Comparison of ENCODE assay signal across 13 cellular contexts in genomic region chr17:4509923-4510614, GRCh38. TPM values are rescaled to one million over a fixed set of nuclear protein-coding genes. Genes with fewer than 3 reads are reported as not detected.
A peak's percentile ranks its signal among the peaks of the same experiment; 100 is the strongest.
DNase-seq lines count a peak whose midpoint lies in the region; ATAC-seq and TF ChIP-seq lines count a peak whose summit lies in the region.
"Had no signal": no experiment of that assay in that cellular context is flagged by ENCODE, and none has a peak within 500 bp of the region (broad histone marks: within the 10 kb centered on the region; RNA-seq: fewer than 3 reads in every experiment).

No MANE protein-coding gene starts in this region.

- H3K4me1 Mint-ChIP-seq in activated T-helper 17 cell treated with anti-CD3 and anti-CD28 coated beads, Interleukin-2, amount 50 U/mL, for 72 hours: peaks cover 17% of the 10 kb centered on the region
- peaks cover 55% of the 10 kb centered on the region for H3K4me1 Mint-ChIP-seq in endothelial cell (ENCODE audit: unreplicated experiment)
- peaks cover 21 to 29% of the 10 kb centered on the region in 2 donors for H3K4me1 Mint-ChIP-seq in natural killer cell treated with Interleukin-12 subunit alpha and Interleukin-12 subunit beta and Interleukin-15 and Interleukin-18, amount 100 ng/mL, for 72 hours (ENCODE audit: low read depth in 2 of 2)

- intact Hi-C loops in tibial artery (cut with DNase I; ENCODE audit: low total_unique reads): no loop called here

- H3K4me3 Mint-ChIP-seq in activated T-helper 17 cell treated with anti-CD3 and anti-CD28 coated beads, Interleukin-2, amount 50 U/mL, for 72 hours: peak overlapping the region; percentile 27
- peak overlapping the region; percentile 69 for H3K4me3 Mint-ChIP-seq in endothelial cell (ENCODE audit: unreplicated experiment)
- H3K4me3 Mint-ChIP-seq in natural killer cell treated with Interleukin-12 subunit alpha and Interleukin-12 subunit beta and Interleukin-15 and Interleukin-18, amount 100 ng/mL, for 72 hours: peak overlapping the region; percentile 51
- H3K4me3 Mint-ChIP-seq: neural progenitor cell; stimulated activated naive B cell treated with anti-CD40 and anti-IgM and Interleukin-4, amounts not matched to agents 10 μg/mL and 1 μg/mL and 100 μg/mL, for 72 hours had no signal

- peak overlapping the region; percentile 74 to 75 for H3K27ac ChIP-seq in tibial artery
- H3K27ac ChIP-seq: neural progenitor cell had no signal

- no peaks in the 10 kb centered on the region for H3K9me3 ChIP-seq in tibial artery
- H3K9me3 ChIP-seq: Caco-2 had no signal

- peaks cover 0 to 74% (median 31%) of the 10 kb centered on the region in 4 donors for H3K4me1 ChIP-seq in tibial artery

- no peaks in the 10 kb centered on the region for H3K36me3 ChIP-seq in tibial artery
- H3K36me3 ChIP-seq: neural progenitor cell had no signal

- no peaks in the 10 kb centered on the region for H3K36me3 Mint-ChIP-seq in activated T-helper 17 cell treated with anti-CD3 and anti-CD28 coated beads, Interleukin-2, amount 50 U/mL, for 72 hours (ENCODE audit: low read depth)
- peaks cover 32% of the 10 kb centered on the region for H3K36me3 Mint-ChIP-seq in endothelial cell (ENCODE audit: low read depth, unreplicated experiment)
- no peaks in the 10 kb centered on the region for H3K36me3 Mint-ChIP-seq in natural killer cell treated with Interleukin-12 subunit alpha and Interleukin-12 subunit beta and Interleukin-15 and Interleukin-18, amount 100 ng/mL, for 72 hours
- H3K36me3 Mint-ChIP-seq: neural progenitor cell; stimulated activated naive B cell treated with anti-CD40 and anti-IgM and Interleukin-4, amounts not matched to agents 10 μg/mL and 1 μg/mL and 100 μg/mL, for 72 hours had no signal

- H3K27me3 Mint-ChIP-seq in activated T-helper 17 cell treated with anti-CD3 and anti-CD28 coated beads, Interleukin-2, amount 50 U/mL, for 72 hours: peaks cover under 1% of the 10 kb centered on the region
- peaks cover 22% of the 10 kb centered on the region for H3K27me3 Mint-ChIP-seq in endothelial cell (ENCODE audit: unreplicated experiment)
- H3K27me3 Mint-ChIP-seq in natural killer cell treated with Interleukin-12 subunit alpha and Interleukin-12 subunit beta and Interleukin-15 and Interleukin-18, amount 100 ng/mL, for 72 hours: peaks cover 0 to 6% of the 10 kb centered on the region in 2 donors

- TF ChIP-seq CTCF in endothelial cell (IDR thresholded peaks at IDR 0.05; ENCODE audit: unreplicated experiment) (no peak), tibial artery (IDR thresholded peaks at IDR 0.05) (no peak)

- peak overlapping the region; percentile 73 for H3K27ac Mint-ChIP-seq in activated T-helper 17 cell treated with anti-CD3 and anti-CD28 coated beads, Interleukin-2, amount 50 U/mL, for 72 hours
- H3K27ac Mint-ChIP-seq in endothelial cell (ENCODE audit: unreplicated experiment): no peak overlapping the region
- peak overlapping the region in 1 of 2 donors; percentile 25 for H3K27ac Mint-ChIP-seq in natural killer cell treated with Interleukin-12 subunit alpha and Interleukin-12 subunit beta and Interleukin-15 and Interleukin-18, amount 100 ng/mL, for 72 hours
- H3K27ac Mint-ChIP-seq: activated T-helper 2 cell treated with anti-CD3 and anti-CD28 coated beads, Interferon-gamma antibody, Interleukin-2, Interleukin-4, amounts not matched to agents 10 μg/mL and 5 μg/mL and 100 μg/mL, durations not matched to agents 14 hours and 24 hours and 36 hours; stimulated activated naive B cell treated with anti-CD40 and anti-IgM and Interleukin-4, amounts not matched to agents 10 μg/mL and 1 μg/mL and 100 μg/mL, for 72 hours had no signal

- peak; percentile 26 for ATAC-seq in activated T-helper 17 cell treated with anti-CD3 and anti-CD28 coated beads, Interleukin-2, amount 50 U/mL, for 72 hours (replicated peaks)
- ATAC-seq in natural killer cell treated with Interleukin-12 subunit alpha and Interleukin-12 subunit beta and Interleukin-15 and Interleukin-18, amount 100 ng/mL, for 72 hours: no peak
- ATAC-seq in HG03354 (IDR thresholded peaks at IDR 0.05; ENCODE audit: poor library complexity, severe bottlenecking, unreplicated experiment): no peak

- no peaks in the 10 kb centered on the region for H3K27me3 ChIP-seq in tibial artery
- H3K27me3 ChIP-seq: neural progenitor cell had no signal

- DNase-seq in endothelial cell (ENCODE audit: low spot score) (no peak), tibial artery (peak; percentile 44 to 87), A172 (ENCODE audit: low spot score) (no peak), NCI-H2029 (lab: John Stamatoyannopoulos, UW) (no peak)
- no peak for DNase-seq in natural killer cell treated with Interleukin-12 subunit alpha and Interleukin-12 subunit beta and Interleukin-15 and Interleukin-18, amount 100 ng/mL, for 72 hours (ENCODE audit: low spot score)
- DNase-seq: Caco-2; NCI-H2081; stimulated activated naive B cell treated with anti-CD40 and anti-IgM and Interleukin-4, amounts not matched to agents 10 μg/mL and 1 μg/mL and 100 μg/mL, for 72 hours had no signal

- H3K9me3 Mint-ChIP-seq in activated T-helper 17 cell treated with anti-CD3 and anti-CD28 coated beads, Interleukin-2, amount 50 U/mL, for 72 hours: no peaks in the 10 kb centered on the region
- no peaks in the 10 kb centered on the region for H3K9me3 Mint-ChIP-seq in endothelial cell (ENCODE audit: unreplicated experiment)
- H3K9me3 Mint-ChIP-seq in natural killer cell treated with Interleukin-12 subunit alpha and Interleukin-12 subunit beta and Interleukin-15 and Interleukin-18, amount 100 ng/mL, for 72 hours: no peaks in the 10 kb centered on the region
- H3K9me3 Mint-ChIP-seq: activated T-helper 2 cell treated with anti-CD3 and anti-CD28 coated beads, Interferon-gamma antibody, Interleukin-2, Interleukin-4, amounts not matched to agents 10 μg/mL and 5 μg/mL and 100 μg/mL, durations not matched to agents 14 hours and 24 hours and 36 hours; central memory CD8-positive, alpha-beta T cell; neural progenitor cell; stimulated activated naive B cell treated with anti-CD40 and anti-IgM and Interleukin-4, amounts not matched to agents 10 μg/mL and 1 μg/mL and 100 μg/mL, for 72 hours had no signal

- no peak overlapping the region for H3K4me3 ChIP-seq in tibial artery
- H3K4me3 ChIP-seq: neural progenitor cell had no signal

RNA-seq across cellular contexts. Expression of gene SPNS2, which starts 11.4 kb away (rescaled TPM):
- total RNA-seq in activated T-helper 17 cell treated with anti-CD3 and anti-CD28 coated beads, Interleukin-2, amount 50 U/mL, for 72 hours: under 1 TPM in 1 of 2 donors, not detected in 1; 0.45 TPM
- 187 TPM for total RNA-seq in endothelial cell (ENCODE audit: unreplicated experiment)
- total RNA-seq in natural killer cell treated with Interleukin-12 subunit alpha and Interleukin-12 subunit beta and Interleukin-15 and Interleukin-18, amount 100 ng/mL, for 72 hours: not detected
- total RNA-seq in A172 (2014; rRNA removed; shearing (Covaris generic)): 28.3 and 28.5 TPM in 2 replicates

RNA-seq across cellular contexts. Expression of gene MYBBP1A, which starts 45.1 kb away (rescaled TPM):
- 10 to 100 TPM; 47.5 to 95.4 TPM for total RNA-seq in activated T-helper 17 cell treated with anti-CD3 and anti-CD28 coated beads, Interleukin-2, amount 50 U/mL, for 72 hours
- total RNA-seq in endothelial cell (ENCODE audit: unreplicated experiment): 32.4 TPM
- total RNA-seq in natural killer cell treated with Interleukin-12 subunit alpha and Interleukin-12 subunit beta and Interleukin-15 and Interleukin-18, amount 100 ng/mL, for 72 hours: 100 to 1,000 TPM in 1 of 2 donors, 10 to 100 TPM in 1; 92.3 to 246 TPM
- 59.0 and 63.5 TPM in 2 replicates for total RNA-seq in A172 (2014; rRNA removed; shearing (Covaris generic))

RNA-seq across cellular contexts. Expression of gene GGT6, which starts 50.3 kb away (rescaled TPM):
- not detected for total RNA-seq in activated T-helper 17 cell treated with anti-CD3 and anti-CD28 coated beads, Interleukin-2, amount 50 U/mL, for 72 hours
- total RNA-seq in endothelial cell (ENCODE audit: unreplicated experiment): not detected
- total RNA-seq in natural killer cell treated with Interleukin-12 subunit alpha and Interleukin-12 subunit beta and Interleukin-15 and Interleukin-18, amount 100 ng/mL, for 72 hours: not detected
- total RNA-seq in A172 (2014; rRNA removed; shearing (Covaris generic)): not detected in 2 replicates
- total RNA-seq: activated T-helper 2 cell treated with anti-CD3 and anti-CD28 coated beads, Interferon-gamma antibody, Interleukin-2, Interleukin-4, amounts not matched to agents 10 μg/mL and 5 μg/mL and 100 μg/mL, durations not matched to agents 14 hours and 24 hours and 36 hours; Caco-2 had no signal

Comparison
In these comparisons a context has a peak if more than half of its experiments do, and no peak if none do; other contexts are left out.
1. DNase-seq: peak in tibial artery (2 of 2); none in endothelial cell (single experiment), natural killer cell treated with Interleukin-12 subunit alpha and Interleukin-12 subunit beta and Interleukin-15 and Interleukin-18, amount 100 ng/mL, for 72 hours (single experiment), A172 (single experiment) and NCI-H2029 (single experiment).
2. RNA of gene SPNS2, which starts 11.4 kb away (total RNA-seq): 187 TPM in endothelial cell (single experiment) and 28.3 to 28.5 TPM in A172; 0.45 TPM in activated T-helper 17 cell treated with anti-CD3 and anti-CD28 coated beads, Interleukin-2, amount 50 U/mL, for 72 hours and not detected in natural killer cell treated with Interleukin-12 subunit alpha and Interleukin-12 subunit beta and Interleukin-15 and Interleukin-18, amount 100 ng/mL, for 72 hours; every median in the first group is over 10 times any median in the second.
3. Peak in every context shown above with its lines, with median percentiles within 50 percentile points of each other: H3K4me3 Mint-ChIP-seq.